ENCODE assay signal across 13 cellular contexts in genomic region chr2:191109888-191110287, GRCh38. TPM values are rescaled to one million over a fixed set of nuclear protein-coding genes. Genes with fewer than 3 reads are reported as not detected.
A peak's percentile ranks its signal among the peaks of the same experiment; 100 is the strongest.
DNase-seq lines count a peak whose midpoint lies in the region; ATAC-seq and TF ChIP-seq lines count a peak whose summit lies in the region.
"Had no signal": no experiment of that assay in that cellular context is flagged by ENCODE, and none has a peak within 500 bp of the region (broad histone marks: within the 10 kb centered on the region; RNA-seq: fewer than 3 reads in every experiment).

No MANE protein-coding gene starts in this region.

- H3K9me3 ChIP-seq in lower lobe of right lung = no peaks in the 10 kb centered on the region
- no peaks in the 10 kb centered on the region for H3K9me3 ChIP-seq in PC-9 (ENCODE audit: insufficient read depth, low read depth)
- H3K9me3 ChIP-seq: thoracic aorta had no signal

- intact Hi-C loops in lower lobe of right lung (cut with DNase I) (no loop called here), PC-9 (cut with micrococcal nuclease; ENCODE audit: unreplicated experiment) (no loop called here), Right ventricle myocardium inferior (cut with DNase I) (no loop called here)

- in situ Hi-C loops in GM13977 (cut with MboI; ENCODE audit: low pct_unique_long_range_greater_than_20kb, low sequenced_read_pairs, unreplicated experiment) = no loop called here

- H2AFZ ChIP-seq in PC-9 = no peak overlapping the region

- no peaks in the 10 kb centered on the region for H3F3A ChIP-seq in PC-9 (ENCODE audit: insufficient read depth, low read depth)

- H3K36me3 ChIP-seq in lower lobe of right lung = no peaks in the 10 kb centered on the region
- H3K36me3 ChIP-seq in PC-9 (ENCODE audit: low read depth) = no peaks in the 10 kb centered on the region
- H3K36me3 ChIP-seq: thoracic aorta had no signal

- TF ChIP-seq CTCF in GM10248 (IDR thresholded peaks at IDR 0.05; ENCODE audit: control extremely low read depth, extremely low read depth, low read depth, missing control alignments) (no peak), lower lobe of right lung (IDR thresholded peaks at IDR 0.05) (no peak), PC-9 (conservative IDR thresholded peaks at IDR 0.05) (no peak), GM13977 (IDR thresholded peaks at IDR 0.05; ENCODE audit: extremely low read depth, insufficient read depth, missing control alignments) (no peak)

- H3K79me2 ChIP-seq in PC-9 (ENCODE audit: low read depth) = no peaks in the 10 kb centered on the region

- CTCF ChIA-PET in GM10248 (lab: Yijun Ruan, JAX) (interaction anchor here (2.1 kb wide), 1 partner anchor 58 kb away, joined by 6 read pairs; no protein-coding TSS in a partner anchor), PC-9 (lab: Charles Lee) (no interaction called here)

- H3K27me3 ChIP-seq in lower lobe of right lung (ENCODE audit: low read depth) = no peaks in the 10 kb centered on the region
- no peaks in the 10 kb centered on the region for H3K27me3 ChIP-seq in PC-9 (ENCODE audit: insufficient read depth, low read depth)

- H3K4me1 ChIP-seq in lower lobe of right lung (no peaks in the 10 kb centered on the region), PC-9 (replicated peaks; ENCODE audit: insufficient read depth) (no peaks in the 10 kb centered on the region)

- DNase-seq in GM10248 (ENCODE audit: extremely low spot score) = peak; percentile 13
- DNase-seq in NCI-H510A (lab: John Stamatoyannopoulos, UW) = peak; percentile 27
- no peak for DNase-seq in lower lobe of right lung
- no peak for DNase-seq in PC-9
- DNase-seq in GM13977 (ENCODE audit: low spot score) = no peak
- DNase-seq in A172 (ENCODE audit: low spot score) = no peak
- no peak for DNase-seq in Right ventricle myocardium inferior (ENCODE audit: missing footprints)
- DNase-seq: erythroblast, naive B cell, NCI-H446 treated with DMSO at 0.1 percent for 48 hours had no signal

- no TSS peak for BruUV-seq in PC-9 (replicated peaks; lab: Mats Ljungman, UMichigan)

- H3K4me3 ChIP-seq in lower lobe of right lung = no peak overlapping the region
- H3K4me3 ChIP-seq in PC-9 = no peak overlapping the region
- H3K4me3 ChIP-seq: thoracic aorta had no signal

- POLR2A ChIA-PET in GM10248 (lab: Yijun Ruan, JAX) = no interaction called here
- POLR2A ChIA-PET in PC-9 (lab: Charles Lee; ENCODE audit: unreplicated experiment) = no interaction called here

- ATAC-seq in GM19351 (IDR thresholded peaks at IDR 0.05; ENCODE audit: unreplicated experiment) = peak; percentile 51
- ATAC-seq in lower lobe of right lung = peak; percentile 62 to 63
- no peak for ATAC-seq in Right ventricle myocardium inferior
- ATAC-seq: WTC11 had no signal

- H4K20me1 ChIP-seq in PC-9 (ENCODE audit: insufficient read depth) = no peaks in the 10 kb centered on the region

- no peaks in the 10 kb centered on the region for H3K9me2 ChIP-seq in PC-9 (ENCODE audit: insufficient read depth)

- H3K27ac ChIP-seq in lower lobe of right lung = no peak overlapping the region
- no peak overlapping the region for H3K27ac ChIP-seq in PC-9
- H3K27ac ChIP-seq: thoracic aorta had no signal

- H3K4me2 ChIP-seq in PC-9 = no peak overlapping the region

RNA-seq across cellular contexts. Expression of gene STAT4, which starts 40.9 kb away (rescaled TPM):
- total RNA-seq in lower lobe of right lung (5.8 TPM), PC-9 (2021) (0.23 and 0.70 TPM in 2 replicates), Right ventricle myocardium inferior (0.76 TPM)
- 0.55 and 0.93 TPM in 2 replicates for total RNA-seq in A172 (2014; rRNA removed; shearing (Covaris generic))

Comparison
In these comparisons a context has a peak if more than half of its experiments do, and no peak if none do; other contexts are left out.
1. DNase-seq: peak in GM10248 (single experiment) and NCI-H510A (single experiment); none in lower lobe of right lung (single experiment), PC-9 (0 of 2), GM13977 (single experiment), A172 (single experiment) and Right ventricle myocardium inferior (single experiment).